Comparison of ENCODE assay signal across 11 cellular contexts in genomic region chr3:154716170-154716569, GRCh38.
"Had no signal": no experiment of that assay in that cellular context is flagged by ENCODE, and none has a peak within 500 bp of the region (broad histone marks: within the 10 kb centered on the region; RNA-seq: fewer than 3 reads in every experiment).

No MANE protein-coding gene starts in this region.

- H3K4me3 ChIP-seq: GM23248, GM23338, HAP-1 had no signal

- DNase-seq: GM23248, GOT3, H7, H9, HCEC 1CT, HFFc6 had no signal

- H3K9me3 ChIP-seq: HAP-1 had no signal

- FAIRE-seq: H1, H54 had no signal

- H2AFZ ChIP-seq: GM23248, GM23338 had no signal

- H3K4me1 ChIP-seq: HAP-1 had no signal

- H3K4me2 ChIP-seq: GM23338 had no signal

- H3K36me3 ChIP-seq: HAP-1 had no signal

- ATAC-seq: GM23338, HCT116 had no signal

- H3K9ac ChIP-seq: GM23248 had no signal

- H3K27ac ChIP-seq: GM23248 had no signal
